ENCODE assay signal across 32 cellular contexts in the genomic region with DNA sequence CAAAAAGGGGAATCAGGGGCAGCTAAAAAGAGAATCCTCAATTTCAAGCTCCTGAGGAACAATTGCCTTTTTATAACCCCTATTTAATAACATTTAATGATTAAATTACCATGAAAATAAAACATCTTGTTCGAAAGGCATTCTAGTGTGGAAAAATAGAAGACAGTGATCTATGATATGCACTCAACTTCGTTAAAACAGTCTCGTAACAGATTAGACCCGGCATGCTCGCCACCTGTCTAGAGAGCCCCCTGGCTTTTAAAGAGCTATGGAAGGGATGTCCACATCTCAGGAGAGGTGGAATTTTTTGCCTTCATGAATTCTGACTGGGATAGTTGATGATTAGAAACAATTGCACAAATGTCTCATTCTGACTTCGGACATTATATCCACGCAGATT.
"Had no signal": no experiment of that assay in that cellular context is flagged by ENCODE, and none has a peak within 500 bp of the region (broad histone marks: within the 10 kb centered on the region; RNA-seq: fewer than 3 reads in every experiment).

No MANE protein-coding gene starts in this region.

- H3K9me3 ChIP-seq: MG63 had no signal

- DNase-seq: Kasumi-1, MG63, MM.1S, MV-4-11, NCI-H1048, NCI-H1092, NCI-H1092 treated with DMSO at 0.1 percent for 48 hours, NCI-H1105, NCI-H1105 treated with DMSO at 0.1 percent for 48 hours, NCI-H1417 treated with DMSO at 0.1 percent for 48 hours, NCI-H1436, NCI-H1436 treated with DMSO at 0.1 percent for 48 hours, NCI-H146, NCI-H1694, NCI-H1694 treated with DMSO at 0.1 percent for 48 hours, NCI-H187, NCI-H187 treated with DMSO at 0.1 percent for 48 hours, NCI-H1930, NCI-H2029, NCI-H2029 treated with DMSO at 0.1 percent for 48 hours, NCI-H2081, NCI-H2081 treated with DMSO at 0.1 percent for 48 hours, NCI-H2107, NCI-H2171, NCI-H2171 treated with DMSO at 0.1 percent for 48 hours, NCI-H2227 treated with DMSO at 0.1 percent for 48 hours, NCI-H226, NCI-H345, NCI-H446, NCI-H446 treated with DMSO at 0.1 percent for 48 hours, NCI-H510A, NCI-H510A treated with DMSO at 0.1 percent for 48 hours had no signal

- H3K4me3 ChIP-seq: MG63 had no signal

- H3K27me3 ChIP-seq: MG63 had no signal

- H3K36me3 ChIP-seq: MG63 had no signal
